Comparison of ENCODE assay signal across 25 cellular contexts in the genomic region with DNA sequence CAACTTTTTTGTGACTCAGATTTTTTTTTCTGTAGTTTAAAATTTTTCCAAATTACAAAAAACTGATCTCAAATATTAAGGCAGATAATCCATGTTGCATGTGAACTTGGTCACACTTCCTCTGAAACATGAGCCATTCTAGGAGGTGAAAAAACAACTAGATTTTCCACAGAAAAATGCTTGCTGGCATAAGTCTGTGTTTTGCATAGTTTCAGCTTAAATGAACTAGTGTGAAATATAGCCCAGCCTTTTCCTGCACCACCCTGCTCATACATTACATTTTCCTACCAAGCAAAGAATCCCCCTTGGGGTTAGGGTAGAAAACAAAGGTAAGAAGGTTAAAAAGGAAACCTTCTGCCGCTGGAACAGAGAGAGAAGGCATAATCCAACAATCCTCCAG.
"Had no signal": no experiment of that assay in that cellular context is flagged by ENCODE, and none has a peak within 500 bp of the region (broad histone marks: within the 10 kb centered on the region; RNA-seq: fewer than 3 reads in every experiment).

No MANE protein-coding gene starts in this region.

- H3K4me2 ChIP-seq: smooth muscle cell had no signal

- H3K4me1 Mint-ChIP-seq: activated CD4-positive, alpha-beta T cell treated with anti-CD3 and anti-CD28 coated beads, Interleukin-2, amount 10 ng/mL, durations not matched to agents 7 days and 5 days; central memory CD8-positive, alpha-beta T cell; nephron progenitor cell had no signal

- DNase-seq: activated CD4-positive, alpha-beta T cell treated with anti-CD3 and anti-CD28 coated beads, Interleukin-2, amount 10 ng/mL, durations not matched to agents 7 days and 5 days; activated CD8-positive, alpha-beta T cell treated with anti-CD3 and anti-CD28 coated beads for 36 hours; adrenal gland; head of caudate nucleus; islet precursor cell; left cardiac atrium; midbrain; nephron progenitor cell; right lobe of liver; stimulated activated CD4-positive, alpha-beta T cell treated with anti-CD3 and anti-CD28 coated beads, Interleukin-2, amount 100 ng/mL, for 48 hours; stimulated activated CD8-positive, alpha-beta memory T cell treated with anti-CD3 and anti-CD28 coated beads, Interleukin-4, amount 100 ng/mL, for 48 hours; stimulated activated naive B cell treated with anti-CD40 and anti-IgM and Interleukin-4, amounts not matched to agents 10 μg/mL and 1 μg/mL and 100 μg/mL, for 72 hours; T-helper 2 cell; testis; trophoblast cell; uterus had no signal

- H3K27me3 ChIP-seq: adrenal gland, ascending aorta, gastroesophageal sphincter, right lobe of liver, testis, uterus had no signal

- H3K4me3 Mint-ChIP-seq: activated CD4-positive, alpha-beta T cell treated with anti-CD3 and anti-CD28 coated beads, Interleukin-2, amount 10 ng/mL, durations not matched to agents 7 days and 5 days; activated CD8-positive, alpha-beta T cell treated with anti-CD3 and anti-CD28 coated beads for 36 hours; activated T-helper 17 cell treated with anti-CD3 and anti-CD28 coated beads, Interleukin-2, amount 50 U/mL, for 72 hours; central memory CD8-positive, alpha-beta T cell; nephron progenitor cell; stimulated activated naive B cell treated with anti-CD40 and anti-IgM and Interleukin-4, amounts not matched to agents 10 μg/mL and 1 μg/mL and 100 μg/mL, for 72 hours had no signal

- H3K9me3 Mint-ChIP-seq: activated CD4-positive, alpha-beta T cell treated with anti-CD3 and anti-CD28 coated beads, Interleukin-2, amount 10 ng/mL, durations not matched to agents 7 days and 5 days; activated CD8-positive, alpha-beta T cell treated with anti-CD3 and anti-CD28 coated beads for 36 hours; central memory CD8-positive, alpha-beta T cell had no signal

- H3K4me3 ChIP-seq: adrenal gland, ascending aorta, coronary artery, gastroesophageal sphincter, right lobe of liver, smooth muscle cell, testis, uterus had no signal

- H3K27ac Mint-ChIP-seq: activated CD4-positive, alpha-beta T cell treated with anti-CD3 and anti-CD28 coated beads, Interleukin-2, amount 10 ng/mL, durations not matched to agents 7 days and 5 days; activated CD8-positive, alpha-beta T cell treated with anti-CD3 and anti-CD28 coated beads for 36 hours; activated naive CD4-positive, alpha-beta T cell treated with anti-CD3 and anti-CD28 coated beads, Interleukin-2, amount 50 U/mL, for 72 hours; activated T-helper 17 cell treated with anti-CD3 and anti-CD28 coated beads, Interleukin-2, amount 50 U/mL, for 72 hours; nephron progenitor cell had no signal

- H3K9me3 ChIP-seq: adrenal gland, ascending aorta, right lobe of liver, testis, uterus had no signal

- ATAC-seq: activated CD4-positive, CD25-positive, alpha-beta regulatory T cell treated with anti-CD3 and anti-CD28 coated beads, Interleukin-2, amount 50 U/mL, for 24 hours; activated CD8-positive, alpha-beta T cell treated with anti-CD3 and anti-CD28 coated beads for 36 hours; activated naive CD4-positive, alpha-beta T cell treated with anti-CD3 and anti-CD28 coated beads, Interleukin-2, amount 50 U/mL, for 72 hours; activated T-helper 17 cell treated with anti-CD3 and anti-CD28 coated beads, Interleukin-2, amount 50 U/mL, for 72 hours; gastroesophageal sphincter; left cardiac atrium; right lobe of liver had no signal

- H3K27me3 Mint-ChIP-seq: activated CD4-positive, alpha-beta T cell treated with anti-CD3 and anti-CD28 coated beads, Interleukin-2, amount 10 ng/mL, durations not matched to agents 7 days and 5 days; activated CD8-positive, alpha-beta T cell treated with anti-CD3 and anti-CD28 coated beads for 36 hours; activated T-helper 17 cell treated with anti-CD3 and anti-CD28 coated beads, Interleukin-2, amount 50 U/mL, for 72 hours; central memory CD8-positive, alpha-beta T cell; stimulated activated naive B cell treated with anti-CD40 and anti-IgM and Interleukin-4, amounts not matched to agents 10 μg/mL and 1 μg/mL and 100 μg/mL, for 72 hours had no signal

- H3K27ac ChIP-seq: adrenal gland, ascending aorta, coronary artery, gastroesophageal sphincter, right lobe of liver, testis, VCaP had no signal

- H3K36me3 ChIP-seq: adrenal gland, uterus had no signal

- H3K4me1 ChIP-seq: adrenal gland, ascending aorta, gastroesophageal sphincter, testis, uterus had no signal
